In the genomic region with DNA sequence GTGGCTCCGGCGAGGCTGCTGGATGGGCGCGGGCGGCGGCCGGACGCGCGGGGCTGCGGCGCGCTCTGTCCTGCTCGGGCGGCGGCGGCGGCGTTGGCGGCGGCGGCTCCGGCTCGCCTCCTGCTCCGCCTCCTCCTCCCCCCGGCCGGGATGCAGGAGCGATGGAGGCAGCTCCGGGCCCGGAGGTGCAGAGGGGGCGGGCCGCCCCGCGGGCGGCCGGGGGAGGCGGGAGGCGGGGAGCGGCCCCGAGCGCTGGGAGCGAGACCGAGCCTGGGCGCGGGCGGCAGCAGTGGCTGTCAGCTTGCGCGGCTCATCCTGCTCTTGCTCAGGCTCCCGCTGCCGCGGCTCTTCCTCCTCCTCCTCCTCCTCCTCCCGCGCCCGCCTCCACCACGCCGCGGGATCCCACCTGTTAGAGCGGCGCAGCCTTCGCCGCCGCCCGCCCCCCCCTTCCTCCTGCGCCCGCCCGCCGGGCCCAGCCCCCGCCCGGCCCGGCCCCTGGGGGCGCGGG, we compare ENCODE assay signal across 1 cellular context.
TF ChIP-seq lines count a peak whose summit lies in the region.

A gene with protein sequence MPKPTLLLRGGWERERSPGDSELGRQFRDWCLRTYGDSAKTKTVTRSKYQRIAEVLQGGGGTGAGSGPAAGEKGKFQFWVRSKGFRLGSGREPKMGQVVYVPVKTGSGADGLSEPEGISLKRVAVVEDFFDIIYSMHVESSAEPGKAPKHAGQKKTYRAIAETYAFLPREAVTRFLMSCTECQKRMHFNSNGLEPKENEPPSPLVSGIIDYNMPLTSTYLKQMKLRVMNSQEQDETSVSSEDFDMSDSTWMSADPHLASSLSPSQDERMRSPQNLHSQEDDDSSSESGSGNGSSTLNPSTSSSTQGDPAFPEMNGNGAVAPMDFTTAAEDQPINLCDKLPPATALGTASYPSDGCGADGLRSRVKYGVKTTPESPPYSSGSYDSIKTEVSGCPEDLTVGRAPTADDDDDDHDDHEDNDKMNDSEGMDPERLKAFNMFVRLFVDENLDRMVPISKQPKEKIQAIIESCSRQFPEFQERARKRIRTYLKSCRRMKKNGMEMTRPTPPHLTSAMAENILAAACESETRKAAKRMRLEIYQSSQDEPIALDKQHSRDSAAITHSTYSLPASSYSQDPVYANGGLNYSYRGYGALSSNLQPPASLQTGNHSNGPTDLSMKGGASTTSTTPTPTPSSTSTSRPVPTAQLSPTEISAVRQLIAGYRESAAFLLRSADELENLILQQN (minus strand): TSS at position 323 of the 508 bp plus-strand sequence. CDS start 443 bp downstream, outside the sequence.

TF ChIP-seq in HCT116, 20 proteins besides CTCF, POLR2A, EP300 and RAD21 (continued from another document):
- TF ChIP-seq FOSL1 (IDR thresholded peaks at IDR 0.05; ENCODE audit: low read depth) (no peak), EGR1 (IDR thresholded peaks at IDR 0.05; ENCODE audit: low read depth) (no peak), YY1 (IDR thresholded peaks at IDR 0.05; ENCODE audit: extremely low read depth, insufficient replicate concordance, low read depth, low read length) (no peak)
